Comparison of ENCODE assay signal across 13 cellular contexts in the genomic region with DNA sequence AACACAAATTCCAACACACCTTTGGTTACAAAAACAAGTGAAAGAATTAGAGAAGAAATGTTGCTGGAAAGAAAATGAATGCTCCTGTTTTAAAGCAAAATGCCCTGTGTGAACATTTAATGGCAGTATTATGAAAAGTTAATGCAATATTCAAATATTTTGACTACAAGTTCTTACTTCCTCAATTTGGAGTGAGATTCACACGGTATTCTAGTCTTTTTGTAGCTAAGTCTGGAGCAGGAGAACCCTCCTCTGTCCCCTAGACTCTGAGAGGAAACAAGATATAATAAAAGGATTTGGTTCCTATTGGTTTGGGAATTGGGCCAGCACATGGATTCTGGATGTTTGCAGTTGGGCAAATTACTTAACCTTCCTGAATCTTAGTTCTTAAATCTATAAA. TPM values are rescaled to one million over a fixed set of nuclear protein-coding genes. Genes with fewer than 3 reads are reported as not detected.
A peak's percentile ranks its signal among the peaks of the same experiment; 100 is the strongest.
DNase-seq lines count a peak whose midpoint lies in the region; ATAC-seq and TF ChIP-seq lines count a peak whose summit lies in the region.
"Had no signal": no experiment of that assay in that cellular context is flagged by ENCODE, and none has a peak within 500 bp of the region (broad histone marks: within the 10 kb centered on the region; RNA-seq: fewer than 3 reads in every experiment).

No MANE protein-coding gene starts in this region.

- DNase-seq in OCI-LY7 (ENCODE audit: low spot score) (peak; percentile 21), right lobe of liver (no peak), amniotic stem cell (lab: John Stamatoyannopoulos, UW) (no peak)
- DNase-seq in activated CD8-positive, alpha-beta memory T cell treated with anti-CD3 and anti-CD28 coated beads, Interleukin-2, amount 10 ng/mL, durations not matched to agents 7 days and 5 days = no peak
- DNase-seq in stimulated activated naive CD4-positive, alpha-beta T cell (lab: John Stamatoyannopoulos, UW) = no peak
- DNase-seq: dorsolateral prefrontal cortex, NCI-H2081, small intestine had no signal

- intact Hi-C loops in OCI-LY7 (cut with micrococcal nuclease; ENCODE audit: unreplicated experiment) = loop anchor here (5.0 kb wide), 1 partner anchor 1072 kb away; no protein-coding TSS in a partner anchor
- intact Hi-C loops in right lobe of liver (cut with DNase I) = no loop called here

- H3K9me3 ChIP-seq in OCI-LY7 (ENCODE audit: low read length) (no peaks in the 10 kb centered on the region), right lobe of liver (no peaks in the 10 kb centered on the region)

- TF ChIP-seq CTCF in OCI-LY7 (conservative IDR thresholded peaks at IDR 0.05; ENCODE audit: low read length) (no peak), right lobe of liver (IDR thresholded peaks at IDR 0.05) (no peak)

- no peak overlapping the region for H3K27ac Mint-ChIP-seq in activated CD8-positive, alpha-beta memory T cell treated with anti-CD3 and anti-CD28 coated beads, Interleukin-2, amount 10 ng/mL, durations not matched to agents 7 days and 5 days
- H3K27ac Mint-ChIP-seq: activated naive CD8-positive, alpha-beta T cell had no signal

- no TSS peak for BruUV-seq in OCI-LY7 (replicated peaks; lab: Mats Ljungman, UMichigan)

- H3K27me3 Mint-ChIP-seq in activated CD8-positive, alpha-beta memory T cell treated with anti-CD3 and anti-CD28 coated beads, Interleukin-2, amount 10 ng/mL, durations not matched to agents 7 days and 5 days = no peaks in the 10 kb centered on the region
- H3K27me3 Mint-ChIP-seq: activated naive CD8-positive, alpha-beta T cell had no signal

- no peak overlapping the region for H3K4me3 Mint-ChIP-seq in activated CD8-positive, alpha-beta memory T cell treated with anti-CD3 and anti-CD28 coated beads, Interleukin-2, amount 10 ng/mL, durations not matched to agents 7 days and 5 days
- H3K4me3 Mint-ChIP-seq: activated naive CD8-positive, alpha-beta T cell had no signal

- peaks cover 29% of the 10 kb centered on the region; the same call in 1 of the 2 replicates for H3K79me2 ChIP-seq in OCI-LY7 (ENCODE audit: insufficient read depth, low read depth, low read length)

- no peaks in the 10 kb centered on the region for H3K9me2 ChIP-seq in OCI-LY7 (ENCODE audit: insufficient read depth, low read length)

- WGBS in right lobe of liver (ENCODE audit: insufficient coverage, low coverage, low lambda C conversion rate, missing lambda C conversion rate) = 53% methylated on average over 1 of the region's 1 CpG

- peaks cover 6% of the 10 kb centered on the region for H3K4me1 Mint-ChIP-seq in activated CD8-positive, alpha-beta memory T cell treated with anti-CD3 and anti-CD28 coated beads, Interleukin-2, amount 10 ng/mL, durations not matched to agents 7 days and 5 days

- POLR2A ChIA-PET in OCI-LY7 (lab: Charles Lee) = interaction anchor here (1.1 to 1.7 kb wide), 3 partner anchors 9 to 12 kb away, joined by 3 to 9 read pairs (median 4); a partner anchor contains a TSS

- ATAC-seq in GM18517 (IDR thresholded peaks at IDR 0.05; ENCODE audit: unreplicated experiment) (peak; percentile 64), GM21515 (IDR thresholded peaks at IDR 0.05; ENCODE audit: unreplicated experiment) (peak; percentile 48), HG03103 (IDR thresholded peaks at IDR 0.05; ENCODE audit: low read depth, unreplicated experiment) (peak; percentile 49), right lobe of liver (no peak)
- no peak for ATAC-seq in activated CD8-positive, alpha-beta memory T cell treated with anti-CD3 and anti-CD28 coated beads, Interleukin-2, amount 10 ng/mL, durations not matched to agents 7 days and 5 days

- H2AFZ ChIP-seq in OCI-LY7 (ENCODE audit: low read length) = no peak overlapping the region

- H3K27me3 ChIP-seq in right lobe of liver = no peaks in the 10 kb centered on the region
- H3K27me3 ChIP-seq: dorsolateral prefrontal cortex had no signal

- H4K20me1 ChIP-seq in OCI-LY7 (ENCODE audit: insufficient read depth, low read length) = no peaks in the 10 kb centered on the region; the same call in 1 of the 2 replicates

- peak overlapping the region; percentile 6; the same call in 1 of the 2 replicates for H3K4me2 ChIP-seq in OCI-LY7 (ENCODE audit: low read length)

- H3K27ac ChIP-seq in OCI-LY7 (ENCODE audit: low read depth, low read length, poor library complexity, severe bottlenecking) (no peak overlapping the region), right lobe of liver (no peak overlapping the region)
- H3K27ac ChIP-seq: C4-2B, dorsolateral prefrontal cortex had no signal

- H3K36me3 Mint-ChIP-seq in activated CD8-positive, alpha-beta memory T cell treated with anti-CD3 and anti-CD28 coated beads, Interleukin-2, amount 10 ng/mL, durations not matched to agents 7 days and 5 days = peaks cover 18% of the 10 kb centered on the region

- CTCF ChIA-PET in OCI-LY7 (lab: Charles Lee; ENCODE audit: unreplicated experiment) = no interaction called here
- CTCF ChIA-PET in activated CD8-positive, alpha-beta memory T cell treated with anti-CD3 and anti-CD28 coated beads, Interleukin-2, amount 10 ng/mL, durations not matched to agents 7 days and 5 days (lab: Charles Lee) = interaction anchor here (1.0 to 2.4 kb wide), 2 partner anchors 425 to 496 kb away, joined by 3 to 8 read pairs; a partner anchor contains a TSS

- H3K9me3 Mint-ChIP-seq in activated CD8-positive, alpha-beta memory T cell treated with anti-CD3 and anti-CD28 coated beads, Interleukin-2, amount 10 ng/mL, durations not matched to agents 7 days and 5 days (ENCODE audit: low read depth) = no peaks in the 10 kb centered on the region

- no peak overlapping the region for H3K4me3 ChIP-seq in OCI-LY7 (ENCODE audit: low read depth, low read length, poor library complexity, severe bottlenecking)
- H3K4me3 ChIP-seq in right lobe of liver = no peak overlapping the region
- H3K4me3 ChIP-seq: dorsolateral prefrontal cortex had no signal

- H3K36me3 ChIP-seq in OCI-LY7 (ENCODE audit: insufficient read depth, low read length) = peaks cover 67% of the 10 kb centered on the region
- no peaks in the 10 kb centered on the region for H3K36me3 ChIP-seq in right lobe of liver

- H3K4me1 ChIP-seq in OCI-LY7 (ENCODE audit: insufficient read depth, low read length, poor library complexity, severe bottlenecking) (peaks cover 31% of the 10 kb centered on the region), right lobe of liver (no peaks in the 10 kb centered on the region)

- no peak for TF ChIP-seq POLR2A in right lobe of liver (IDR thresholded peaks at IDR 0.05)

RNA-seq across cellular contexts. Expression of a gene that starts 12.7 kb away (rescaled TPM):
- 69.3 and 109 TPM in 2 replicates for total RNA-seq in OCI-LY7 (2014; rRNA removed; shearing (Covaris generic))
- total RNA-seq in OCI-LY7 (2022) (112 TPM in 2 replicates), right lobe of liver (1 to 10 TPM in 3 of 6 experiments, under 1 TPM in 3; 0.86 to 1.5 (median 1.1) TPM)
- total RNA-seq in activated CD8-positive, alpha-beta memory T cell treated with anti-CD3 and anti-CD28 coated beads, Interleukin-2, amount 10 ng/mL, durations not matched to agents 7 days and 5 days = 10 to 100 TPM; 66.9 to 75.4 TPM

Comparison
In these comparisons a context has a peak if more than half of its experiments do, and no peak if none do; other contexts are left out.
1. ATAC-seq: peak in GM18517 (single experiment), GM21515 (single experiment) and HG03103 (single experiment); none in right lobe of liver (0 of 4) and activated CD8-positive, alpha-beta memory T cell treated with anti-CD3 and anti-CD28 coated beads, Interleukin-2, amount 10 ng/mL, durations not matched to agents 7 days and 5 days (single experiment).
2. RNA of a gene that starts 12.7 kb away (total RNA-seq): 69.3 to 112 TPM in OCI-LY7 and 66.9 to 75.4 TPM in activated CD8-positive, alpha-beta memory T cell treated with anti-CD3 and anti-CD28 coated beads, Interleukin-2, amount 10 ng/mL, durations not matched to agents 7 days and 5 days; 0.86 to 1.5 TPM in right lobe of liver; every median in the first group is over 10 times any median in the second.